Comparison of ENCODE assay signal across 16 cellular contexts in the genomic region with DNA sequence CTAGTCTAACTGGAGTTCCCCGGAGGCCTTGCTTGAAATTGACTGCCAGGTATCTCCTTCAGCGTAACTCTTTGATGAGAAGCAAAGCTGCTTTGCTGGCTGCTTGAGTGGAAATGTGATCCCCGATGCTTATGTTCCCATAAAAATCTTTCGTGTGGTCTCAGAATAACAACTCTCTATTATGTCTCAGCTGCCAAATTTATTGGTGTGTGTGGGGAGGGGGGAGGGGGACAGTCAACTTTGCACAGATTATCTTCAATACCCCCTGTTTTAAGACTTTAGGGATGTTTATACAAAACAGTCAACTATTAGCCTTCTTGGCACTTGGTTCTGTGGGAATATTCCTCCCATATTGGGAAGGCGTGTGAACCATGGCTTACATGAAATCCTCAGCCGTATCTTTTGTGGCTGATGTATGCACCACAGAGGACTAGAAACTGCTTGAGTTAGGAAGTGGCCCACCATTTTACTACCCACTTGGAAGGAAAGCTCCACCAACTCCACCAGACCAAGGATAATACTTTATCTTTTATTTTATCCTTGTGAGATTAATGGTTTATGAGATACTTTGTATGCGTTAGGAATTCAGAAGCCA.
DNase-seq lines count a peak whose midpoint lies in the region.
"Had no signal": no experiment of that assay in that cellular context is flagged by ENCODE, and none has a peak within 500 bp of the region (broad histone marks: within the 10 kb centered on the region; RNA-seq: fewer than 3 reads in every experiment).

No MANE protein-coding gene starts in this region.

- no peak overlapping the region for H2BK12ac ChIP-seq in mesenchymal stem cell (ENCODE audit: low read length in 2 of 2)

- no peak overlapping the region for H4K91ac ChIP-seq in mesenchymal stem cell (ENCODE audit: low read length)

- H3K27me3 ChIP-seq in mesenchymal stem cell (ENCODE audit: control insufficient read depth in 1 of 2, insufficient read depth in 1 of 2, low read length in 2 of 2): no peaks in the 10 kb centered on the region
- H3K27me3 ChIP-seq: BLaER1 treated with 17β-estradiol and CSF1 and Interleukin-3, amounts not matched to agents 10 nM and 100 nM had no signal

- WGBS in mesenchymal stem cell: 82% methylated on average over 5 of the region's 7 CpGs

- no peak overlapping the region for H4K8ac ChIP-seq in mesenchymal stem cell (ENCODE audit: low read length)

- no peak overlapping the region for H3K4ac ChIP-seq in mesenchymal stem cell (ENCODE audit: low read depth in 1 of 2, low read length in 2 of 2)

- H3K4me3 ChIP-seq in mesenchymal stem cell (ENCODE audit: insufficient read depth in 1 of 2, low read depth in 1 of 2, low read length in 2 of 2): no peak overlapping the region
- H3K4me3 ChIP-seq: BLaER1 treated with 17β-estradiol and CSF1 and Interleukin-3, amounts not matched to agents 10 nM and 100 nM; K562; SK-N-MC had no signal

- H3K14ac ChIP-seq in mesenchymal stem cell (ENCODE audit: low read length in 2 of 2): no peak overlapping the region

- H2BK5ac ChIP-seq in mesenchymal stem cell (ENCODE audit: low read depth, low read length, poor library complexity, severe bottlenecking): no peak overlapping the region

- no peak overlapping the region for H2AFZ ChIP-seq in mesenchymal stem cell (ENCODE audit: low read depth, low read length)

- no peak overlapping the region for H3K23ac ChIP-seq in mesenchymal stem cell (ENCODE audit: low read length in 2 of 2)

- DNase-seq in DMS79 treated with DMSO at 0.1 percent for 48 hours (lab: John Stamatoyannopoulos, UW): peak; percentile 91
- DNase-seq in NCI-H1105 treated with DMSO at 0.1 percent for 48 hours (lab: John Stamatoyannopoulos, UW): peak; percentile 69
- DNase-seq in NCI-H2171 treated with DMSO at 0.1 percent for 48 hours (lab: John Stamatoyannopoulos, UW): peak; percentile 92
- DNase-seq in islet precursor cell: peak; percentile 11
- no peak for DNase-seq in mesenchymal stem cell
- DNase-seq in GM03348 (ENCODE audit: low spot score): no peak
- DNase-seq in NCI-H146 treated with DMSO at 0.1 percent for 48 hours (lab: John Stamatoyannopoulos, UW; ENCODE audit: unreplicated experiment): no peak
- no peak for DNase-seq in COLO829 (ENCODE audit: low spot score)
- DNase-seq: CD8-positive, alpha-beta T cell; NCI-H1694; NCI-H345; NCI-H748 treated with DMSO at 0.1 percent for 48 hours; SHP77 had no signal

- H3K9ac ChIP-seq in mesenchymal stem cell (ENCODE audit: low read length): no peak overlapping the region
- H3K9ac ChIP-seq: BLaER1 treated with 17β-estradiol and CSF1 and Interleukin-3, amounts not matched to agents 10 nM and 100 nM had no signal

- no peak overlapping the region for H3K27ac ChIP-seq in mesenchymal stem cell (ENCODE audit: low read length, poor library complexity, severe bottlenecking)
- H3K27ac ChIP-seq: BLaER1 treated with 17β-estradiol and CSF1 and Interleukin-3, amounts not matched to agents 10 nM and 100 nM; SK-N-MC had no signal

- no peak overlapping the region for H3K4me2 ChIP-seq in mesenchymal stem cell (ENCODE audit: low read length, poor library complexity, severe bottlenecking)
- H3K4me2 ChIP-seq: BLaER1 treated with 17β-estradiol and CSF1 and Interleukin-3, amounts not matched to agents 10 nM and 100 nM had no signal

- H2BK15ac ChIP-seq in mesenchymal stem cell (ENCODE audit: low read depth, poor library complexity, severe bottlenecking): no peak overlapping the region

- H3K4me1 ChIP-seq in mesenchymal stem cell (ENCODE audit: control insufficient read depth, insufficient read depth, low read depth, low read length): no peaks in the 10 kb centered on the region
- H3K4me1 ChIP-seq: BLaER1 treated with 17β-estradiol and CSF1 and Interleukin-3, amounts not matched to agents 10 nM and 100 nM had no signal

- H3K18ac ChIP-seq in mesenchymal stem cell (ENCODE audit: low read depth in 1 of 2, low read length in 2 of 2): no peak overlapping the region

- no peak overlapping the region for H2AK5ac ChIP-seq in mesenchymal stem cell (ENCODE audit: low read length, severe bottlenecking)

- H3K79me1 ChIP-seq in mesenchymal stem cell (replicated peaks; ENCODE audit: low read length, poor library complexity, severe bottlenecking): no peaks in the 10 kb centered on the region

- H3K9me3 ChIP-seq in mesenchymal stem cell (ENCODE audit: control insufficient read depth, low read length): no peaks in the 10 kb centered on the region
- H3K9me3 ChIP-seq: BLaER1 treated with 17β-estradiol and CSF1 and Interleukin-3, amounts not matched to agents 10 nM and 100 nM had no signal

- no peaks in the 10 kb centered on the region for H3K36me3 ChIP-seq in mesenchymal stem cell (ENCODE audit: control insufficient read depth in 1 of 2, insufficient read depth in 2 of 2, low read depth in 1 of 2, low read length in 2 of 2)
- H3K36me3 ChIP-seq: BLaER1 treated with 17β-estradiol and CSF1 and Interleukin-3, amounts not matched to agents 10 nM and 100 nM had no signal

- H2BK120ac ChIP-seq in mesenchymal stem cell (ENCODE audit: low read depth, low read length): no peak overlapping the region

Comparison
In these comparisons a context has a peak if more than half of its experiments do, and no peak if none do; other contexts are left out.
1. DNase-seq: peak in DMS79 treated with DMSO at 0.1 percent for 48 hours (single experiment), NCI-H1105 treated with DMSO at 0.1 percent for 48 hours (single experiment), NCI-H2171 treated with DMSO at 0.1 percent for 48 hours (single experiment) and islet precursor cell (single experiment); none in mesenchymal stem cell (single experiment), GM03348 (single experiment), NCI-H146 treated with DMSO at 0.1 percent for 48 hours (single experiment) and COLO829 (single experiment).